Comparison of ENCODE assay signal across 12 cellular contexts in genomic region chr6:14035448-14035847, GRCh38.
DNase-seq lines count a peak whose midpoint lies in the region; ATAC-seq, FAIRE-seq and TF ChIP-seq lines count a peak whose summit lies in the region.
"Had no signal": no experiment of that assay in that cellular context is flagged by ENCODE, and none has a peak within 500 bp of the region (broad histone marks: within the 10 kb centered on the region; RNA-seq: fewer than 3 reads in every experiment).

No MANE protein-coding gene starts in this region.

- POLR2A ChIA-PET in PC-3 (lab: Charles Lee; ENCODE audit: unreplicated experiment), result no interaction called here
- POLR2A ChIA-PET in CD8-positive, alpha-beta T cell (lab: Charles Lee), result no interaction called here

- H3K4me1 ChIP-seq in PC-3 (ENCODE audit: insufficient read depth, low read length) (peaks cover 22% of the 10 kb centered on the region), osteoblast (ENCODE audit: insufficient read depth, low read length) (peaks cover 28% of the 10 kb centered on the region)
- no peaks in the 10 kb centered on the region for H3K4me1 ChIP-seq in CD8-positive, alpha-beta T cell (ENCODE audit: insufficient read depth, low read length)
- H3K4me1 ChIP-seq: Peyer's patch had no signal

- H3K36me3 Mint-ChIP-seq in CD8-positive, alpha-beta T cell, result no peaks in the 10 kb centered on the region
- H3K36me3 Mint-ChIP-seq: activated naive CD8-positive, alpha-beta T cell treated with anti-CD3 and anti-CD28 coated beads, Interleukin-2, amount 10 ng/mL, durations not matched to agents 7 days and 5 days; natural killer cell had no signal

- H2AFZ ChIP-seq in PC-3 (ENCODE audit: low read length) (peak overlapping the region; percentile 61), osteoblast (ENCODE audit: low read length) (peak overlapping the region; percentile 69)

- TF ChIP-seq CTCF in PC-3 (conservative IDR thresholded peaks at IDR 0.05; ENCODE audit: low read depth, low read length) (no peak), fibroblast of the aortic adventitia (IDR thresholded peaks at IDR 0.05; ENCODE audit: insufficient read depth, low read length) (no peak), osteoblast (IDR thresholded peaks at IDR 0.05; ENCODE audit: extremely low read depth, low read depth, low read length) (no peak), D721Med (IDR thresholded peaks at IDR 0.05; ENCODE audit: insufficient read depth, missing control alignments) (no peak)
- no peak for TF ChIP-seq CTCF in CD8-positive, alpha-beta T cell (IDR thresholded peaks at IDR 0.05)

- no peaks in the 10 kb centered on the region for H3K9me2 ChIP-seq in PC-3 (replicated peaks; ENCODE audit: low read length)

- no peaks in the 10 kb centered on the region for H3F3A ChIP-seq in PC-3 (ENCODE audit: low read length, unreplicated experiment)

- H3K4me3 ChIP-seq in PC-3 (ENCODE audit: low read length) (no peak overlapping the region), fibroblast of the aortic adventitia (ENCODE audit: low read depth, low read length) (no peak overlapping the region), osteoblast (ENCODE audit: insufficient read depth, low read length) (no peak overlapping the region)
- no peak overlapping the region for H3K4me3 ChIP-seq in CD8-positive, alpha-beta T cell (ENCODE audit: low read depth, low read length)
- H3K4me3 ChIP-seq: esophagus squamous epithelium, Peyer's patch had no signal

- no peak overlapping the region for H3K4me3 Mint-ChIP-seq in CD8-positive, alpha-beta T cell
- H3K4me3 Mint-ChIP-seq: activated naive CD8-positive, alpha-beta T cell treated with anti-CD3 and anti-CD28 coated beads, Interleukin-2, amount 10 ng/mL, durations not matched to agents 7 days and 5 days; natural killer cell had no signal

- CTCF ChIA-PET in PC-3 (lab: Charles Lee), result interaction anchor here (1.0 kb wide), 1 partner anchor 11 kb away, joined by 3 read pairs; no protein-coding TSS in a partner anchor
- CTCF ChIA-PET in CD8-positive, alpha-beta T cell (lab: Charles Lee), result interaction anchor here (4.9 kb wide), 1 partner anchor 11 kb away, joined by 22 read pairs; no protein-coding TSS in a partner anchor

- H4K20me1 ChIP-seq in PC-3 (ENCODE audit: low read length) (no peaks in the 10 kb centered on the region), osteoblast (ENCODE audit: insufficient read depth, low read length) (no peaks in the 10 kb centered on the region)

- FAIRE-seq in G401.6 (lab: Jason Lieb, UNC) (peak; percentile 93), D721Med (lab: Jason Lieb, UNC) (no peak)

- H3K4me2 ChIP-seq in PC-3 (ENCODE audit: low read length), result no peak overlapping the region
- no peak overlapping the region for H3K4me2 ChIP-seq in osteoblast (ENCODE audit: insufficient read depth, low read length)

- no peaks in the 10 kb centered on the region for H3K27me3 ChIP-seq in PC-3 (ENCODE audit: low read length)
- H3K27me3 ChIP-seq in osteoblast (ENCODE audit: insufficient read depth, low read length), result no peaks in the 10 kb centered on the region
- peaks cover 3% of the 10 kb centered on the region for H3K27me3 ChIP-seq in CD8-positive, alpha-beta T cell (ENCODE audit: insufficient read depth, low read length)
- H3K27me3 ChIP-seq: Peyer's patch had no signal

- intact Hi-C loops in PC-3 (cut with micrococcal nuclease), result no loop called here
- intact Hi-C loops in CD8-positive, alpha-beta T cell (cut with DNase I, micrococcal nuclease), result no loop called here

- H3K79me2 ChIP-seq in PC-3 (ENCODE audit: low read length), result no peaks in the 10 kb centered on the region
- no peaks in the 10 kb centered on the region for H3K79me2 ChIP-seq in osteoblast (ENCODE audit: insufficient read depth, low read length)

- peak; percentile 73 for DNase-seq in PC-3
- DNase-seq in fibroblast of the aortic adventitia (ENCODE audit: low read depth), result peak; percentile 92
- DNase-seq in osteoblast (ENCODE audit: insufficient read length, low spot score, missing footprints), result peak; percentile 88
- no peak for DNase-seq in SW480 (ENCODE audit: low spot score)
- DNase-seq in inferior parietal cortex (ENCODE audit: extremely low spot score), result no peak
- DNase-seq in D721Med (ENCODE audit: insufficient read length, low spot score), result no peak
- no peak for DNase-seq in CD8-positive, alpha-beta T cell
- DNase-seq: activated naive CD8-positive, alpha-beta T cell treated with anti-CD3 and anti-CD28 coated beads, Interleukin-2, amount 10 ng/mL, durations not matched to agents 7 days and 5 days; esophagus squamous epithelium; natural killer cell; Peyer's patch had no signal

- H3K36me3 ChIP-seq in PC-3 (ENCODE audit: low read depth, low read length), result no peaks in the 10 kb centered on the region
- H3K36me3 ChIP-seq in osteoblast (ENCODE audit: insufficient read depth, low read length), result no peaks in the 10 kb centered on the region
- H3K36me3 ChIP-seq in CD8-positive, alpha-beta T cell (ENCODE audit: insufficient read depth, low read length), result no peaks in the 10 kb centered on the region
- H3K36me3 ChIP-seq: esophagus squamous epithelium, Peyer's patch had no signal

- no peak for ATAC-seq in PC-3
- ATAC-seq in CD8-positive, alpha-beta T cell, result no peak
- ATAC-seq: natural killer cell had no signal

- no peaks in the 10 kb centered on the region for H3K9me3 ChIP-seq in PC-3 (ENCODE audit: low read length)
- no peaks in the 10 kb centered on the region for H3K9me3 ChIP-seq in osteoblast (ENCODE audit: low read depth, low read length)
- H3K9me3 ChIP-seq in CD8-positive, alpha-beta T cell (ENCODE audit: low read length), result no peaks in the 10 kb centered on the region
- H3K9me3 ChIP-seq: esophagus squamous epithelium, Peyer's patch had no signal

- H3K9ac ChIP-seq in PC-3 (ENCODE audit: low read length), result no peak overlapping the region

- no peaks in the 10 kb centered on the region for H3K4me1 Mint-ChIP-seq in CD8-positive, alpha-beta T cell (ENCODE audit: low read depth)
- H3K4me1 Mint-ChIP-seq: activated naive CD8-positive, alpha-beta T cell treated with anti-CD3 and anti-CD28 coated beads, Interleukin-2, amount 10 ng/mL, durations not matched to agents 7 days and 5 days; natural killer cell had no signal

- no peaks in the 10 kb centered on the region for H3K9me3 Mint-ChIP-seq in CD8-positive, alpha-beta T cell
- H3K9me3 Mint-ChIP-seq: activated naive CD8-positive, alpha-beta T cell treated with anti-CD3 and anti-CD28 coated beads, Interleukin-2, amount 10 ng/mL, durations not matched to agents 7 days and 5 days; natural killer cell had no signal

- no peak overlapping the region for H3K27ac Mint-ChIP-seq in CD8-positive, alpha-beta T cell
- H3K27ac Mint-ChIP-seq: activated naive CD8-positive, alpha-beta T cell treated with anti-CD3 and anti-CD28 coated beads, Interleukin-2, amount 10 ng/mL, durations not matched to agents 7 days and 5 days; natural killer cell had no signal

- no TSS peak for BruUV-seq in PC-3 (replicated peaks; lab: Mats Ljungman, UMichigan)

- H3K27ac ChIP-seq in PC-3 (ENCODE audit: low read length) (no peak overlapping the region), osteoblast (ENCODE audit: low read depth, low read length) (peak overlapping the region; percentile 58)
- no peak overlapping the region for H3K27ac ChIP-seq in CD8-positive, alpha-beta T cell (ENCODE audit: low read depth, low read length)
- H3K27ac ChIP-seq: esophagus squamous epithelium, Peyer's patch had no signal

- peaks cover 10% of the 10 kb centered on the region for H3K27me3 Mint-ChIP-seq in CD8-positive, alpha-beta T cell (ENCODE audit: low read depth)

Comparison
In these comparisons a context has a peak if more than half of its experiments do, and no peak if none do; other contexts are left out.
1. DNase-seq: peak in PC-3 (single experiment), fibroblast of the aortic adventitia (single experiment) and osteoblast (single experiment); none in SW480 (single experiment), inferior parietal cortex (single experiment), D721Med (single experiment) and CD8-positive, alpha-beta T cell (0 of 7).